8 cellular contexts compared by ENCODE assay signal in the genomic region with DNA sequence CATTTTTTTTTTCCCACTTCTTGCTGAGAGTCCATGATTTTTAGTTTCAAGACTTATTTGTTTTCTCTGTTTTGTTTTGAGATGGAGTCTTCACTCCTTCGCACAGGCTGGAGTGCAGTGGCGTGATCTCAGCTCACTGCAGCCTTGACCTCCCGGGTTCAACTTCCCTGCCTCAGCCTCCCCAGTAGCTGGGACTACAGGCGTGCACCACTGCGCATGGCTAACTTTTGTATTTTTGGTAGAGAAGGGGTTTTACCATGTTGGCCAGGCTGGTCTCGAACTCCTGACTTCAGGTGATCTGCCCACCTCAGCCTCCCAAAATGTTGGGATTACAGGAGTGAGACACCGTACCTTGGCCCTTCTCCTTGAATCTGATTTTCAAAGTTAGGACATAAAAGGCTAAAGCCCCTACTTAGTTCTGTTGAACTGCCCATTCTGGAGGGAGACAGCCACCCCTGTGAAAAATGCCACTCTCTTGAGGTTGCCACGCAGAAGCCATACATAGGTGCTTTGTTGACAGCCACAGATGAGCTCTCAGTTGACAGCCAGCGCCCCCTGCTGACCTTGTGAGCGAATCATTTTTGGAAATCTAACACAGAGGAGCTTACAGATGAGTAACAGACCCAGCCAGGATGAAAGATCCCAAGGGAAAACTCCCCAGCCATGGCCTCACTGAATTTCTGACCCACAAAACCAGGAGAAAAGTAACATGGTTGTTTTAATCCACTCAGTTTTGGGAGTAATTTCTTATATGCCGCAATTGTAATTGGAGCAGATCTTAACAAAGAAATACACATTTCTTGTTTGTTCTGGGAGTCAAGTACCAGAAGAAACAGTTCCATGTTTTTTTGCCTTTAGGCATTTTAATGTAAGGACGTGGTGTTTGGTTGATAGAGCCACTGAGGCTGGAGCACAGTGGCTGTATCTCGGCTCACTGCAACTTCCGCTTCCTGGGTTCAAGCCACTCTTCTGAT. TPM values are rescaled to one million over a fixed set of nuclear protein-coding genes. Genes with fewer than 3 reads are reported as not detected.
DNase-seq lines count a peak whose midpoint lies in the region; ATAC-seq and TF ChIP-seq lines count a peak whose summit lies in the region.

No MANE protein-coding gene starts in this region.

- no peaks in the 10 kb centered on the region for H3K9me3 Mint-ChIP-seq in activated naive CD4-positive, alpha-beta T cell treated with anti-CD3 and anti-CD28 coated beads for 36 hours
- no peaks in the 10 kb centered on the region for H3K9me3 Mint-ChIP-seq in glutamatergic neuron (ENCODE audit: unreplicated experiment)

- CTCF ChIA-PET in activated naive CD4-positive, alpha-beta T cell treated with anti-CD3 and anti-CD28 coated beads for 36 hours (lab: Charles Lee) = interaction anchor here (0.6 to 2.8 kb wide), 40 partner anchors 10 to 487 kb away, joined by 3 to 16 read pairs (median 4); a partner anchor contains a TSS

- no peak overlapping the region for H3K27ac ChIP-seq in SK-N-MC
- no peak overlapping the region for H3K27ac ChIP-seq in upper lobe of right lung

- H3K27me3 Mint-ChIP-seq in activated naive CD4-positive, alpha-beta T cell treated with anti-CD3 and anti-CD28 coated beads for 36 hours (ENCODE audit: low read depth) = no peaks in the 10 kb centered on the region
- peaks cover 2% of the 10 kb centered on the region for H3K27me3 Mint-ChIP-seq in glutamatergic neuron (ENCODE audit: unreplicated experiment)

- no peaks in the 10 kb centered on the region for H3K27me3 ChIP-seq in upper lobe of right lung

- DNase-seq in DMS53 (lab: John Stamatoyannopoulos, UW) (peak; percentile 87), NAMALWA (ENCODE audit: low spot score) (peak; percentile 90), SK-N-MC (ENCODE audit: low read depth, low spot score) (peak; percentile 28), glutamatergic neuron (peak; percentile 89), pons (ENCODE audit: low spot score) (peak; percentile 95), upper lobe of right lung (peak; percentile 84)
- DNase-seq in activated naive CD4-positive, alpha-beta T cell treated with anti-CD3 and anti-CD28 coated beads for 36 hours = peak; percentile 94

- ATAC-seq in GM21825 (IDR thresholded peaks at IDR 0.05; ENCODE audit: unreplicated experiment) = peak; percentile 74
- ATAC-seq in upper lobe of right lung = peak; percentile 98

- H3K9ac ChIP-seq in SK-N-MC (ENCODE audit: insufficient read length) = no peak overlapping the region

- H3K36me3 ChIP-seq in SK-N-MC (ENCODE audit: insufficient read depth, low read length) = no peaks in the 10 kb centered on the region
- no peaks in the 10 kb centered on the region for H3K36me3 ChIP-seq in upper lobe of right lung

- H3K9me3 ChIP-seq in SK-N-MC (ENCODE audit: low read depth, low read length) = no peaks in the 10 kb centered on the region
- no peaks in the 10 kb centered on the region for H3K9me3 ChIP-seq in upper lobe of right lung

- no peaks in the 10 kb centered on the region for H3K36me3 Mint-ChIP-seq in activated naive CD4-positive, alpha-beta T cell treated with anti-CD3 and anti-CD28 coated beads for 36 hours (ENCODE audit: low read depth)
- no peaks in the 10 kb centered on the region for H3K36me3 Mint-ChIP-seq in glutamatergic neuron (ENCODE audit: unreplicated experiment)

- no peaks in the 10 kb centered on the region for H3K4me1 ChIP-seq in upper lobe of right lung

- intact Hi-C loops in activated naive CD4-positive, alpha-beta T cell treated with anti-CD3 and anti-CD28 coated beads for 36 hours (cut with micrococcal nuclease) = loop anchor here (1.0 to 5.0 kb wide), 6 partner anchors 44 to 396 kb away; a partner anchor contains a TSS
- intact Hi-C loops in upper lobe of right lung (cut with DNase I) = no loop called here

- no peak overlapping the region for H3K4me3 Mint-ChIP-seq in activated naive CD4-positive, alpha-beta T cell treated with anti-CD3 and anti-CD28 coated beads for 36 hours
- H3K4me3 Mint-ChIP-seq in glutamatergic neuron (ENCODE audit: unreplicated experiment) = no peak overlapping the region

- H3K27ac Mint-ChIP-seq in activated naive CD4-positive, alpha-beta T cell treated with anti-CD3 and anti-CD28 coated beads for 36 hours = no peak overlapping the region
- no peak overlapping the region for H3K27ac Mint-ChIP-seq in glutamatergic neuron (ENCODE audit: unreplicated experiment)

- TF ChIP-seq CTCF in glutamatergic neuron (IDR thresholded peaks at IDR 0.05; ENCODE audit: partially characterized antibody, unreplicated experiment) (peak; percentile 86), upper lobe of right lung (IDR thresholded peaks at IDR 0.05) (peak; percentile 78)

- peaks cover 2% of the 10 kb centered on the region for H3K4me1 Mint-ChIP-seq in activated naive CD4-positive, alpha-beta T cell treated with anti-CD3 and anti-CD28 coated beads for 36 hours (ENCODE audit: low read depth)
- H3K4me1 Mint-ChIP-seq in glutamatergic neuron (ENCODE audit: low read depth, unreplicated experiment) = peaks cover 3% of the 10 kb centered on the region

- H3K4me3 ChIP-seq in SK-N-MC (no peak overlapping the region), upper lobe of right lung (no peak overlapping the region)

RNA-seq across cellular contexts. Expression of a gene that starts 38.8 kb away (rescaled TPM):
- not detected for total RNA-seq in activated naive CD4-positive, alpha-beta T cell treated with anti-CD3 and anti-CD28 coated beads for 36 hours
- not detected for total RNA-seq in glutamatergic neuron (ENCODE audit: unreplicated experiment)
- total RNA-seq in upper lobe of right lung = 0.32 TPM

RNA-seq across cellular contexts. Expression of a gene that starts 47.2 kb away (rescaled TPM):
- total RNA-seq in activated naive CD4-positive, alpha-beta T cell treated with anti-CD3 and anti-CD28 coated beads for 36 hours = 10 to 100 TPM; 18.3 to 19.9 TPM
- total RNA-seq in glutamatergic neuron (ENCODE audit: unreplicated experiment) = 9.1 TPM
- total RNA-seq in upper lobe of right lung = 7.7 TPM

Comparison
In these comparisons a context has a peak if more than half of its experiments do, and no peak if none do; other contexts are left out.
1. DNase-seq: peak in every context shown above with its lines; median percentile 95 in pons; 94 in activated naive CD4-positive, alpha-beta T cell treated with anti-CD3 and anti-CD28 coated beads for 36 hours; 90 in NAMALWA; 89 in glutamatergic neuron; 87 in DMS53; 84 in upper lobe of right lung; 28 in SK-N-MC.